ENCODE assay signal across 23 cellular contexts in the genomic region with DNA sequence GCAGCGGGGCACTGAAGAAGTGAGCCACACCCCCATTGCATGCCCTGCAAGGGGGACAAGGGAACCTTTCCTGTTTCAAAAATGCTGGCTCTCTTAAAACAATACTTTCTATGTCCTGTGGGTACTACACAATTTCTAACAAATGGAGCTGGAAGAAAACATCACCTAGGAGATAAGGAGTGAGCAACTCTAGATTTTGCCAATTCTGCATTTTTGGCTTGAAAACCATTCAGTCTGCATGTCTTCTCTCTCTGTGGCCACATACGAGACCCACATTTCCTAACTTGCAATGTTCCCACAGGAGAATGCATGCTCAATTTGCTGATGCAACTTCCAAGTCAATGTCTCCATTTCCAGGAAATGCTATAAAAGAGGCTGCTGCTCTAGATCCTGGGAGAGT.
DNase-seq lines count a peak whose midpoint lies in the region; ATAC-seq, FAIRE-seq and TF ChIP-seq lines count a peak whose summit lies in the region.
"Had no signal": no experiment of that assay in that cellular context is flagged by ENCODE, and none has a peak within 500 bp of the region (broad histone marks: within the 10 kb centered on the region; RNA-seq: fewer than 3 reads in every experiment).

No MANE protein-coding gene starts in this region.

- H3K36me3 ChIP-seq in BLaER1: no peaks in the 10 kb centered on the region
- no peaks in the 10 kb centered on the region for H3K36me3 ChIP-seq in HUES64 (ENCODE audit: insufficient read depth, low read length)
- H3K36me3 ChIP-seq: MG63, SJSA1 had no signal

- no peak overlapping the region for H3K4me3 Mint-ChIP-seq in neural crest cell
- H3K4me3 Mint-ChIP-seq: CD4-positive, alpha-beta T cell; T-cell had no signal

- no peaks in the 10 kb centered on the region for H3K9me3 Mint-ChIP-seq in neural crest cell
- H3K9me3 Mint-ChIP-seq: CD4-positive, alpha-beta T cell had no signal

- H3K9ac ChIP-seq in BLaER1 (no peak overlapping the region), HUES64 (ENCODE audit: low read depth, low read length) (no peak overlapping the region)

- FAIRE-seq in GM19239 (lab: Jason Lieb, UNC): no peak
- FAIRE-seq: D721Med, G401.6, H54 had no signal

- no peak overlapping the region; the same call in 1 of the 2 replicates for H3K27ac ChIP-seq in BLaER1
- peak overlapping the region; percentile 19; the same call in 1 of the 2 replicates for H3K27ac ChIP-seq in HUES64 (ENCODE audit: low read depth, low read length)
- H3K27ac ChIP-seq: PC-9, SJSA1 had no signal

- peaks cover 4% of the 10 kb centered on the region for H3K4me1 Mint-ChIP-seq in neural crest cell
- H3K4me1 Mint-ChIP-seq: T-cell had no signal

- H3K27me3 Mint-ChIP-seq in neural crest cell (ENCODE audit: low read depth): peaks cover 6% of the 10 kb centered on the region

- no peaks in the 10 kb centered on the region for H3K9me3 ChIP-seq in BLaER1
- no peaks in the 10 kb centered on the region for H3K9me3 ChIP-seq in HUES64 (ENCODE audit: insufficient read depth, low read depth, low read length)
- H3K9me3 ChIP-seq: MG63, SJSA1 had no signal

- peak overlapping the region; percentile 24; the same call in 1 of the 2 replicates for H3K4me2 ChIP-seq in BLaER1
- H3K4me2 ChIP-seq: PC-9 had no signal

- H3K4me1 ChIP-seq in BLaER1 (peaks cover 35% of the 10 kb centered on the region), HUES64 (ENCODE audit: insufficient read depth, low read length) (peaks cover 23% of the 10 kb centered on the region)
- H3K4me1 ChIP-seq: SJSA1 had no signal

- TF ChIP-seq CTCF in neural crest cell (conservative IDR thresholded peaks at IDR 0.05) (no peak), foreskin fibroblast (IDR thresholded peaks at IDR 0.05; ENCODE audit: low read depth, low read length) (no peak)

- 87% methylated on average over 2 of the region's 2 CpGs for WGBS in HUES64

- ATAC-seq in GM19324 (IDR thresholded peaks at IDR 0.05; ENCODE audit: low FRiP score, unreplicated experiment): no peak
- ATAC-seq: Right ventricle myocardium inferior, T-cell had no signal

- DNase-seq in OCI-M1 (lab: John Stamatoyannopoulos, UW) (peak; percentile 15), neural crest cell (ENCODE audit: low read depth, low spot score) (no peak), foreskin fibroblast (no peak), GM19239 (ENCODE audit: insufficient read length, low spot score) (no peak)
- DNase-seq: CD4-positive, alpha-beta T cell; KG1; MG63; NCI-H1048; NCI-H1417 treated with DMSO at 0.1 percent for 48 hours; NCI-H1694 treated with DMSO at 0.1 percent for 48 hours; NCI-H2081; NCI-H2171 treated with DMSO at 0.1 percent for 48 hours; NCI-H748 treated with DMSO at 0.1 percent for 48 hours; PC-9; T-cell had no signal

- H3K27me3 ChIP-seq in BLaER1 (no peaks in the 10 kb centered on the region), HUES64 (ENCODE audit: insufficient read depth, low read length) (no peaks in the 10 kb centered on the region)
- H3K27me3 ChIP-seq: MG63, SJSA1 had no signal

- no peaks in the 10 kb centered on the region for H3K36me3 Mint-ChIP-seq in neural crest cell (ENCODE audit: low read depth)
- H3K36me3 Mint-ChIP-seq: T-cell had no signal

- H3K27ac Mint-ChIP-seq in neural crest cell (ENCODE audit: unreplicated experiment): peak overlapping the region; percentile 24
- H3K27ac Mint-ChIP-seq: CD4-positive, alpha-beta T cell; T-cell had no signal

- H4K20me1 ChIP-seq in BLaER1: no peaks in the 10 kb centered on the region

- no peak overlapping the region for H3K4me3 ChIP-seq in BLaER1
- H3K4me3 ChIP-seq in HUES64 (ENCODE audit: low read length): no peak overlapping the region
- no peak overlapping the region for H3K4me3 ChIP-seq in foreskin fibroblast (ENCODE audit: low read depth in 1 of 2, low read length in 2 of 2)
- H3K4me3 ChIP-seq: MG63, PC-9, SJSA1 had no signal
